In the genomic region with DNA sequence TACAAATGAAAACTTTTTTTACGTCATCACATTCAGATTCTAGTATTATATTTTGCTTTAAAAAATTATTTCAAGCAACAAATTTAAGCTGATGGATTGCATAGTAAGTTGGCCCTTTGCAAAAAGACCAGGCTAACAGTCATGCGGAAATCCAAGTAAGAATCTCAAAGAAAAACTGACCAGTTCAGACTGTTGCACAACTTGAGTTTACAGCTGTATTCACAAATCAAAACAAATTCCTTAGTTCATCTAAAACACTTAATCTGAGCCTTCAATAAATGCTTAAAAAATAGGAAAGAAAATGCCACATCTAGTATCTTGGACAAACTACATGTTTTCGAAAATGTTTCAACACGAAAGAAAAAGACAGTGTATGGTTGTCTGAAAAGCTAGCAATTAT, we compare ENCODE assay signal across 8 cellular contexts. TPM values are rescaled to one million over a fixed set of nuclear protein-coding genes. Genes with fewer than 3 reads are reported as not detected.
DNase-seq lines count a peak whose midpoint lies in the region; ATAC-seq, FAIRE-seq and TF ChIP-seq lines count a peak whose summit lies in the region.

No MANE protein-coding gene starts in this region.

- ATAC-seq in left cardiac atrium (no peak), mucosa of descending colon (no peak), HG02840 (IDR thresholded peaks at IDR 0.05; ENCODE audit: low FRiP score, unreplicated experiment) (no peak)

- no peak for DNase-seq in right atrium auricular region (ENCODE audit: low spot score)
- no peak for DNase-seq in left cardiac atrium
- DNase-seq in bronchial epithelial cell (ENCODE audit: low read depth): no peak
- DNase-seq in mucosa of descending colon: no peak
- no peak for DNase-seq in EL
- DNase-seq in glomerular visceral epithelial cell (ENCODE audit: extremely low spot score): no peak
- DNase-seq in LoVo (ENCODE audit: low spot score): no peak

- H3K36me3 ChIP-seq in right atrium auricular region: peaks cover 10% of the 10 kb centered on the region
- no peaks in the 10 kb centered on the region for H3K36me3 ChIP-seq in bronchial epithelial cell (ENCODE audit: control insufficient read depth, insufficient read depth, low read length)
- H3K36me3 ChIP-seq in mucosa of descending colon (ENCODE audit: low read depth): no peaks in the 10 kb centered on the region

- intact Hi-C loops in left cardiac atrium (cut with DNase I): no loop called here
- intact Hi-C loops in mucosa of descending colon (cut with DNase I, micrococcal nuclease): no loop called here

- TF ChIP-seq CTCF in right atrium auricular region (IDR thresholded peaks at IDR 0.05) (no peak), bronchial epithelial cell (IDR thresholded peaks at IDR 0.05; ENCODE audit: insufficient read depth, low read length, severe bottlenecking) (no peak), mucosa of descending colon (IDR thresholded peaks at IDR 0.05) (no peak)

- H3K27me3 ChIP-seq in right atrium auricular region (no peaks in the 10 kb centered on the region), bronchial epithelial cell (ENCODE audit: control insufficient read depth, insufficient read depth, low read length) (no peaks in the 10 kb centered on the region)

- H3K9me3 ChIP-seq in right atrium auricular region: no peaks in the 10 kb centered on the region
- no peaks in the 10 kb centered on the region for H3K9me3 ChIP-seq in mucosa of descending colon

- peak overlapping the region in 1 of 2 donors; percentile 95 for H3K27ac ChIP-seq in right atrium auricular region

- FAIRE-seq in bronchial epithelial cell (lab: Jason Lieb, UNC): no peak

- H3K4me1 ChIP-seq in right atrium auricular region (peaks cover 0 to 41% of the 10 kb centered on the region in 2 donors), mucosa of descending colon (ENCODE audit: low read depth) (peaks cover 24% of the 10 kb centered on the region)

- peak overlapping the region; percentile 76 to 85 for H3K4me3 ChIP-seq in right atrium auricular region
- H3K4me3 ChIP-seq in bronchial epithelial cell (ENCODE audit: low read depth, low read length): peak overlapping the region; percentile 98
- H3K4me3 ChIP-seq in mucosa of descending colon: peak overlapping the region; percentile 52

RNA-seq across cellular contexts. Expression of a gene that starts 0.8 kb away (rescaled TPM):
- total RNA-seq in right atrium auricular region: 10 to 100 TPM; 36.6 to 41.8 TPM
- total RNA-seq in left cardiac atrium: 10 to 100 TPM; 24.7 to 27.8 TPM
- total RNA-seq in bronchial epithelial cell: 58.4 and 77.8 TPM in 2 replicates
- 10 to 100 TPM; 23.3 to 34.2 (median 23.5) TPM for total RNA-seq in mucosa of descending colon

RNA-seq across cellular contexts. Expression of a gene that starts 1.0 kb away (rescaled TPM):
- total RNA-seq in right atrium auricular region (10 to 100 TPM; 16.3 to 20.6 TPM), left cardiac atrium (10 to 100 TPM; 14.5 to 16.1 TPM), bronchial epithelial cell (4.2 and 4.7 TPM in 2 replicates), mucosa of descending colon (10 to 100 TPM in 2 of 3 donors, 1 to 10 TPM in 1; 9.7 to 20.4 (median 15.5) TPM)
